Comparison of ENCODE assay signal across 1 cellular context in genomic region chr21:45621435-45622331, GRCh38. TPM values are rescaled to one million over a fixed set of nuclear protein-coding genes. Genes with fewer than 3 reads are reported as not detected.
"Had no signal": no experiment of that assay in that cellular context is flagged by ENCODE, and none has a peak within 500 bp of the region (broad histone marks: within the 10 kb centered on the region; RNA-seq: fewer than 3 reads in every experiment).

No MANE protein-coding gene starts in this region.

RNA-seq across cellular contexts. Expression of gene PCBP3, which starts 21.8 kb away (rescaled TPM):
- total RNA-seq: epithelial cell of proximal tubule had no signal
